In the genomic region with DNA sequence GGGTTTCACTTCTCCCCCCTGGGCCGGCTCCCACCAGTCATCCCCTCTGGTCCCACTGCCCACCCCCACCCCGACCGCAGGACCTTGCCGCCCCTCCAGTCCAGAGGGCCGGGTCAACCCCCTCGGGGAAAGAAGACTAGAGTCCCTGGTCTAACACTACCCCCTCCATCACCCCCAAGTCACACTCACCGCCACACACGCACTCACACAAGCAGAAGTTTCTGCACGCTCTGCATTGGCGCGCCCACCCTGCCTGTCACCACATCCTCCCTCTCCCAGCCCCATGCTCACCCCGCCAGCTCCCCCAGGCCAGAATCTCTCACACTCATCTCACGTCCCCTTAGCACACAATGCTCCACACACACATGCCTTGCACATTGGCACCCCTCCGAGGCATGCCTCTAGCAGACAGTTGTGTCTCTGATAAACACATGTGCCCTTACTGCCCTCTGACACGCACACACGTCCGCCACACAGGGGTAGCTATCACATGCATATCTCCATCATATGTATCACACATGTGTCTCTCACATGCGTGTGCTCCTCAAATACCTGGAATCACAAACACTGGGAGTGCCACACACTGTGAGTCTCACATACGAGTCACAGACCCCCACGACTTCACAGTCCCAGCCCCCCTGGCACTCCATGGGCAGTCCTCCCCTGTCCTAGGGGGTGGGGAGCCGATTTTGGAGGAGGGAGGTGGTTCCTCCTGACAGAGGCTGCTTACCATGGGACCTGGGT, we compare ENCODE assay signal across 1 cellular context.
TF ChIP-seq lines count a peak whose summit lies in the region.

No MANE protein-coding gene starts in this region.

TF ChIP-seq in endothelial cell of umbilical vein, 7 proteins besides CTCF, POLR2A, EP300 and RAD21 (continued from another document):
- no peak for TF ChIP-seq POLR2AphosphoS5 (IDR thresholded peaks at IDR 0.05; ENCODE audit: insufficient read depth, low read depth, low read length)
